27 cellular contexts compared by ENCODE assay signal in the genomic region with DNA sequence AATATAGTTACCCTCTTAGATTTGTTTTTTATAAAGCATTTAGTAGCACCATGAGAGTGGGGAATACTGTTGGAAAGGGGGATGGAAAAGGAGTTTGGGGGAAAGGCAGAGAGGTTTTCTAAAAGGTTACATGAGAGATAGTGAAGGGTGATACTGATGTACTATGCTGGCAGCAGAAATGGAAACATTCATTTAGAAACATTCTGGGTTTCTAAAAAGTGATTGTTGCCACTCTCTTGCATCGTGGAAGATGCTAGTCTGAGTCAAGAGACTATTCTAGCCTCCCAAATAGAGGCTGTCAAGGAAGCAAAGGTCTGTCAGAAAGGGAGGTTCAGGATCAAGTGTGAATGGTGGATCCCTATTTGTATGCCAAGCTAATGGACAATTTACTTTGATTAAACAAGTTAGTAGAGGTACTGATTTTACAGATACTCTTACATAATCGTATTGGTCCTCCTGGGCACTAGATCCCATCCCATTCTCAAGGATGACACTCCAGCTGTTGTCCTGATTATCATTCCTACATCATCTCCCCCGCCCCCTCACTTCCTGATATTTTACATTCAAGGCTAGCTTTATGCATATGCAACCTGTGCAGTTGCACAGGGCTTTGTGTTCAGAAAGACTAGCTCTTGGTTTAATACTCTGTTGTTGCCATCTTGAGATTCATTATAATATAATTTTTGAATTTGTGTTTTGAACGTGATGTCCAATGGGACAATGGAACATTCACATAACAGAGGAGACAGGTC.
"Had no signal": no experiment of that assay in that cellular context is flagged by ENCODE, and none has a peak within 500 bp of the region (broad histone marks: within the 10 kb centered on the region; RNA-seq: fewer than 3 reads in every experiment).

No MANE protein-coding gene starts in this region.

- H3K4me1 ChIP-seq: parathyroid adenoma, thyroid gland, vagina had no signal

- ATAC-seq: natural killer cell; psoas muscle; right cardiac atrium; right lobe of liver; stimulated activated effector memory CD8-positive, alpha-beta T cell treated with anti-CD3 and anti-CD28 coated beads, Interleukin-12 subunit alpha, Interleukin-12 subunit beta, amount 100 ng/mL, for 72 hours; stimulated activated naive B cell treated with anti-CD40 and anti-IgM and Interleukin-4, amounts not matched to agents 10 μg/mL and 1 μg/mL and 100 μg/mL, for 72 hours had no signal

- DNase-seq: natural killer cell; occipital lobe; ovary; posterior cingulate gyrus; psoas muscle; right cardiac atrium; right lobe of liver; sigmoid colon; small intestine; stimulated activated CD4-positive, alpha-beta T cell treated with anti-CD3 and anti-CD28 coated beads, Interleukin-15, amount 100 ng/mL, for 24 hours; stimulated activated CD4-positive, alpha-beta T cell treated with anti-CD3 and anti-CD28 coated beads, Interleukin-2, amount 100 ng/mL, for 24 hours; stimulated activated CD4-positive, alpha-beta T cell treated with anti-CD3 and anti-CD28 coated beads, Interleukin-2, amount 100 ng/mL, for 48 hours; stimulated activated CD4-positive, alpha-beta T cell treated with anti-CD3 and anti-CD28 coated beads, Interleukin-4, amount 100 ng/mL, for 24 hours; stimulated activated naive B cell treated with anti-CD40 and anti-IgM and Interleukin-4, amounts not matched to agents 10 μg/mL and 1 μg/mL and 100 μg/mL, for 72 hours; stimulated activated naive CD4-positive, alpha-beta T cell treated with Interleukin-2 at 50 U/mL for 16 hours; stomach; thyroid gland; trophoblast cell; upper lobe of left lung had no signal

- H3K9me3 ChIP-seq: ovary, psoas muscle, right lobe of liver, thoracic aorta, thyroid gland, vagina had no signal

- H3K27me3 ChIP-seq: ovary, upper lobe of left lung, vagina had no signal

- H3K4me3 Mint-ChIP-seq: natural killer cell; nephron; stimulated activated effector memory CD8-positive, alpha-beta T cell treated with anti-CD3 and anti-CD28 coated beads, Interleukin-12 subunit alpha, Interleukin-12 subunit beta, amount 100 ng/mL, for 72 hours; stimulated activated naive B cell treated with anti-CD40 and anti-IgM and Interleukin-4, amounts not matched to agents 10 μg/mL and 1 μg/mL and 100 μg/mL, for 72 hours had no signal

- H3K27ac ChIP-seq: neural progenitor cell, ovary, parathyroid adenoma, psoas muscle, right lobe of liver, sigmoid colon, stomach, thoracic aorta, thyroid gland, tibial nerve, upper lobe of left lung, vagina had no signal

- H3K27ac Mint-ChIP-seq: natural killer cell; nephron; neural progenitor cell; progenitor cell of endocrine pancreas; stimulated activated effector memory CD8-positive, alpha-beta T cell treated with anti-CD3 and anti-CD28 coated beads, Interleukin-12 subunit alpha, Interleukin-12 subunit beta, amount 100 ng/mL, for 72 hours; stimulated activated naive B cell treated with anti-CD40 and anti-IgM and Interleukin-4, amounts not matched to agents 10 μg/mL and 1 μg/mL and 100 μg/mL, for 72 hours had no signal

- H3K4me3 ChIP-seq: neural progenitor cell, ovary, psoas muscle, right lobe of liver, sigmoid colon, stomach, thoracic aorta, thyroid gland, tibial nerve, upper lobe of left lung, vagina had no signal

- H3K36me3 ChIP-seq: neural progenitor cell, ovary, right lobe of liver, sigmoid colon, stomach, thoracic aorta, thyroid gland, tibial nerve, upper lobe of left lung, vagina had no signal
